Comparison of ENCODE assay signal across 18 cellular contexts in the genomic region with DNA sequence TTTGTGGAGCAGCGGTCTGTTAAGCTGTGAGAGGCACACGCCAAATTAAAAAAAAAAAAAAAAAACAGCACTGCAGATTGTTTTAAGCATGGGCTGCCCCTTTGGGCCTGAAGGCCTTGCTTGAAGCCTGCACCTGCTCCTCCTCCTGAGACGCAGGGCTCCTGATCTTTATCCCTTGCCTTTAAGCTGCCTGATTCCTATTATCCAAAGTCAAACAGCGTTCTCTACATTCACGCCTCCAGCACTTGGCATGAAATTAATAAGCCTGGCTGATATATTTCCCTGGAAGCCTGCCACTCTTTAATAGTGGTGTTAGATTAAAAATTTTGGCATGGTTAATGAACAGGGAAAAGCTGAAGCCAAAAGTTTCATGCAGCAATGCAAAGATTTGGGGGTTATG.
"Had no signal": no experiment of that assay in that cellular context is flagged by ENCODE, and none has a peak within 500 bp of the region (broad histone marks: within the 10 kb centered on the region; RNA-seq: fewer than 3 reads in every experiment).

No MANE protein-coding gene starts in this region.

- ATAC-seq: activated naive CD8-positive, alpha-beta T cell treated with anti-CD3 and anti-CD28 coated beads, Interleukin-2, amount 50 U/mL, for 24 hours had no signal

- H3K4me3 ChIP-seq: lung had no signal

- H3K27me3 Mint-ChIP-seq: progenitor cell of endocrine pancreas, type B pancreatic cell had no signal

- H3K4me3 Mint-ChIP-seq: activated naive CD4-positive, alpha-beta T cell treated with anti-CD3 and anti-CD28 coated beads for 36 hours; activated naive CD8-positive, alpha-beta T cell treated with anti-CD3 and anti-CD28 coated beads, Interleukin-2, amount 50 U/mL, for 24 hours; mesothelial cell of epicardium; nephron progenitor cell; type B pancreatic cell had no signal

- H3K27ac ChIP-seq: epithelial cell of prostate had no signal

- H3K27ac Mint-ChIP-seq: activated naive CD4-positive, alpha-beta T cell treated with anti-CD3 and anti-CD28 coated beads for 36 hours; activated naive CD8-positive, alpha-beta T cell treated with anti-CD3 and anti-CD28 coated beads, Interleukin-2, amount 50 U/mL, for 24 hours; mesothelial cell of epicardium; nephron progenitor cell; progenitor cell of endocrine pancreas; type B pancreatic cell had no signal

- H3K36me3 Mint-ChIP-seq: mesothelial cell of epicardium, type B pancreatic cell had no signal

- FAIRE-seq: bronchial epithelial cell, small intestine had no signal

- H3K4me1 Mint-ChIP-seq: mesothelial cell of epicardium, nephron progenitor cell had no signal

- DNase-seq: activated CD4-positive, CD25-positive, alpha-beta regulatory T cell treated with anti-CD3 and anti-CD28 coated beads, Interleukin-2, amount 50 U/mL, for 72 hours; activated naive CD4-positive, alpha-beta T cell treated with anti-CD3 and anti-CD28 coated beads for 36 hours; activated naive CD8-positive, alpha-beta T cell treated with anti-CD3 and anti-CD28 coated beads, Interleukin-2, amount 50 U/mL, for 24 hours; aorta; foreskin melanocyte; head of caudate nucleus; nephron progenitor cell; right cardiac atrium; small intestine; stimulated activated CD4-positive, alpha-beta T cell treated with anti-CD3 and anti-CD28 coated beads, Interleukin-4, amount 100 ng/mL, for 24 hours; stimulated activated naive CD4-positive, alpha-beta T cell treated with Interleukin-2 at 50 U/mL for 16 hours; T-helper 9 cell had no signal
